8 cellular contexts compared by ENCODE assay signal in the genomic region with DNA sequence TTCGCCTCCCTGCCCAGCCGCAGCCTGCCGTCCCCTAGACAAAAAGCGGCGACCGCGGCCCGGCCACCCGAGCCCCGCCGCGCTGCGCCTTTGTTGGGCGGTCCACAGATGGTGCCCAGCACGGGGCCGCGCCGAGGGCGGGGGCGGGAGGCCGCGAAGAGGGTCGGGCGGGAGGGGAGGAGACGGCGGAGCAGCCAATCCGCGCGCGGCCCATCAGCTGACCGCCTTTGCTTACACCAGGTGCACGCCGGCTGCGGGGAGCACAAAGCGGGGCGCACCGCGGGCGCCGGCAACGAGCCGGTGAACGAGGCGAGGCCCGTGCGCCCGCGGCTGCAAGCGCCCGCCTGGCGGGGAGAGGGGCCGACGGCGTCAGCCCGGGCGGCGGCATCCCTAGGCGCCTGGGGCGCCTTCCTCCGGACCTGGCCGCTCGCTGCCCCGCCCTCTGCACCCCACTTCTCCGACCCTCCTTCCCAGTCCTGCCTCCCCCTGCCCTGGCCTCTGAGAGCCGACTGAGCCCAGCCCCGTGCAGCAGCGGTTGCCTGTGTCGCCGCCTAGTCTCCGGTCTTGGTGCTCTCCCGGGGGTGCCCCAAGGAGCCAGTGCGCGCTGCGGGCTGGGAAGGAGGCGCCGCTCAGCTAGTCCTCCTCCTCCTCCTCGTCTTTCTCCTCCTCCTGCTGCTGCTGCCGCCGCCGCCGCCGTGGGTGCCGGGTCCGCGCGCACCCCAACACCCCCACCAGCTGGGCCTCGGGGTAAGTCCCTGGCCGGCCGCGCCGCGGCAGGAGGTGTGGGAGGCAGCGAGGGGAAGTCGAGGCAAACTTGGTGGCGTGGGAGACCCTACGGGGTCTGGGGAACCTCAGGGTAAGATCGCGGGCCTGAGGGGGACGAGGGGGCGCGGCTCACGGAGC. TPM values are rescaled to one million over a fixed set of nuclear protein-coding genes. Genes with fewer than 3 reads are reported as not detected.
DNase-seq lines count a peak whose midpoint lies in the region; ATAC-seq, FAIRE-seq and TF ChIP-seq lines count a peak whose summit lies in the region.

A gene (plus strand): TSS at position 259 of the 903 bp plus-strand sequence. CDS start 45,211 bp downstream, outside the sequence.

- H2AFZ ChIP-seq in Karpas-422 (ENCODE audit: low read length) = no peak within 1 kb of the TSS

- DNase-seq in NCI-H146 treated with DMSO at 0.1 percent for 48 hours (lab: John Stamatoyannopoulos, UW; ENCODE audit: unreplicated experiment) (peak; percentile 52), activated T-cell treated with anti-CD3 and anti-CD28 coated beads for 24 hours (ENCODE audit: low read depth) (peak; percentile 20), frontal cortex (ENCODE audit: low spot score in 2 of 2) (peak; percentile 87 to 91), substantia nigra (lab: John Stamatoyannopoulos, UW) (peak; percentile 10 to 93 (median 72)), SW 1271 (lab: John Stamatoyannopoulos, UW) (no peak), Karpas-422 (no peak)

- H3K9me3 Mint-ChIP-seq in nephron = peaks cover 3% of the 10 kb centered on the region

- no peaks in the 10 kb centered on the region for H3K4me1 ChIP-seq in Karpas-422 (ENCODE audit: low read length)

- peaks cover 3% of the 10 kb centered on the region for H3K36me3 Mint-ChIP-seq in nephron (ENCODE audit: low read depth)

- no peaks in the 10 kb centered on the region for H3K36me3 ChIP-seq in Karpas-422 (ENCODE audit: insufficient read depth, low read length)

- no peaks in the 10 kb centered on the region for H4K20me1 ChIP-seq in Karpas-422 (ENCODE audit: insufficient read depth, low read depth, low read length)

- peak; percentile 38 for ATAC-seq in GM19467 (IDR thresholded peaks at IDR 0.05; ENCODE audit: unreplicated experiment)

- H3K79me2 ChIP-seq in Karpas-422 (ENCODE audit: low read length) = no peaks in the 10 kb centered on the region

- FAIRE-seq in frontal cortex (lab: Jason Lieb, UNC) = no peak

- no peak within 1 kb of the TSS for H3K4me3 ChIP-seq in Karpas-422 (ENCODE audit: low read length)

- peaks cover 40% of the 10 kb centered on the region for H3K4me1 Mint-ChIP-seq in nephron

- no peaks in the 10 kb centered on the region for H3K27me3 ChIP-seq in Karpas-422 (ENCODE audit: low read length)

- H3K27ac Mint-ChIP-seq in nephron = peak within 1 kb of the TSS; percentile 92 to 96 (median 94)

- H3K9me3 ChIP-seq in Karpas-422 (ENCODE audit: low read length) = peaks cover 3% of the 10 kb centered on the region

- H3K4me3 Mint-ChIP-seq in nephron = peak within 1 kb of the TSS; percentile 87 to 96 (median 95)

- H3K4me2 ChIP-seq in Karpas-422 (ENCODE audit: low read depth, low read length, poor library complexity, severe bottlenecking) = no peak within 1 kb of the TSS

- 0 out of 2 replicates have a peak, but pooled peaks cover 3% of the 10 kb centered on the region for H3K9me2 ChIP-seq in Karpas-422 (replicated peaks; ENCODE audit: insufficient read depth, low read length)

- H3K9ac ChIP-seq in Karpas-422 (ENCODE audit: low read length) = no peak within 1 kb of the TSS

- no peak for TF ChIP-seq CTCF in nephron (IDR thresholded peaks at IDR 0.05; ENCODE audit: unreplicated experiment in 3 of 3)

- peak within 1 kb of the TSS; percentile 42 for H3K27ac ChIP-seq in substantia nigra (ENCODE audit: low read depth, low read length, poor library complexity, severe bottlenecking)
- no peak within 1 kb of the TSS for H3K27ac ChIP-seq in Karpas-422 (ENCODE audit: low read length)

- H3K27me3 Mint-ChIP-seq in nephron (ENCODE audit: low read depth) = peaks cover 27% of the 10 kb centered on the region

RNA-seq across cellular contexts. Expression of the gene that starts here (rescaled TPM):
- 24.9 TPM for total RNA-seq in frontal cortex
- not detected in 2 replicates for total RNA-seq in Karpas-422 (2014; rRNA removed; shearing (Covaris generic); ENCODE audit: low replicate concordance)

Comparison
In these comparisons a context has a peak if more than half of its experiments do, and no peak if none do; other contexts are left out.
1. RNA of the gene that starts here (total RNA-seq): 24.9 TPM in frontal cortex (single experiment); not detected in Karpas-422; every median in the first group is over 10 times any median in the second.
2. DNase-seq: peak in NCI-H146 treated with DMSO at 0.1 percent for 48 hours (single experiment), activated T-cell treated with anti-CD3 and anti-CD28 coated beads for 24 hours (single experiment), frontal cortex (2 of 2) and substantia nigra (49 of 49); none in SW 1271 (0 of 2) and Karpas-422 (single experiment).